ENCODE assay signal across 8 cellular contexts in the genomic region with DNA sequence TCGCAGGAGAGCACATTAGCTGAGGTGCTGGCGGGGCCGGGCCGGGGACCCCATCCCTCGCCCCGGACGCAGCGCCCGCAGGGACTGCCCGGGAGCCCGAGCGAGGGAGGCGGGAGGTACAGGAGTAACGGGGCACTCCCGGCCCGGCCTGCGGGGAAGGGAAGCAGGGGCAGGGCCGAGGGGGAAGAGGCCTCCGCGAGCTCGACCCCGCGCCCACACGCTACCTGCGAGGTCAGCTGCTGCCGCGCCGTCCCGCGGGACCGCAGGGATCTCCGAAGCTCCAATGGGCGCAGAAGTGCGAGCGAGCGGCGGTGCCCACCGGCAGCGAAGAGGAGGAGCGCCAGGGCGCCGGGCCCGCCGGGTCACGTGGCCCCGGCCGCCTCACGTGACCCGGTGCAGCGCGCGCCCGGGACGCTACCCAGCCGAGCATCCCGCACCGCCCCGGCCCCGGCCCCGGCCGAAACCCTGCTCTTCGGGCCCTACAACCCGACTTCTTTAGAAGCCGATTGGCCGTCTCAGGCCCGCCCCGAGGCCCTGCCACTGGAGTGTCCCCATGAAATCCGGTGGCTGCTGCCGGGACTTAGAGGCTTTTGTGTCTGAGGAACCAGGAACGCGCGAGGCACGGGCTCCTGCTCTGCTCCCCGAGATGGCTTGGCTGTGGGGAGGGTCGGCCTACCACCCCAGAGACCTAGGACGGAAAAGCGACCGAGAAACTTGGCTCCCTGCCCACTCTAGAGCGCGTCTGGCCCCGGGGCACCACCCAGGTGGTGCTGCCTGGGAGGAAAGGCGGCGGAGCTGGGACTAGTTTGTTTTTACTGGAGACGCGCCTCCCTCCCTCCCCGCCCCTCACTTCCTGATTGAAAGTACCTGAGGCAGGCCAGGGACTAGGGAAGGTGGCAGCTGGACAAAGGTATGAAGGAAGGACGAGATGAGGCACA. TPM values are rescaled to one million over a fixed set of nuclear protein-coding genes. Genes with fewer than 3 reads are reported as not detected.
DNase-seq lines count a peak whose midpoint lies in the region; ATAC-seq and TF ChIP-seq lines count a peak whose summit lies in the region.

RCBTB1 (minus strand) TSS at position 339 of the 938 bp plus-strand sequence. CDS start 18,279 bp downstream, outside the sequence.

- H4K20me1 ChIP-seq in Loucy (ENCODE audit: insufficient read depth, low read length, poor library complexity, severe bottlenecking) (peaks cover 6% of the 10 kb centered on the region), SU-DHL-6 (ENCODE audit: low read depth, low read length) (no peaks in the 10 kb centered on the region)

- in situ Hi-C loops in transverse colon (cut with MboI; ENCODE audit: low pct_ligation_motif_present in 1 of 4, low pct_unique_long_range_greater_than_20kb in 1 of 4, low sequenced_read_pairs in 3 of 4) = loop anchor here in 1 of 4 donors (10.0 kb wide), 1 partner anchor 141 kb away; the partner anchor contains the start of genes CAB39L and SETDB2

- H3K9me3 ChIP-seq in Loucy (ENCODE audit: insufficient read depth, low read depth, low read length) (no peaks in the 10 kb centered on the region), SU-DHL-6 (ENCODE audit: insufficient read depth, low read length) (no peaks in the 10 kb centered on the region), heart left ventricle (no peaks in the 10 kb centered on the region), transverse colon (no peaks in the 10 kb centered on the region)

- peak within 1 kb of the TSS; percentile 86 for H3K4me3 ChIP-seq in Loucy (ENCODE audit: low read length, poor library complexity, severe bottlenecking)
- H3K4me3 ChIP-seq in SU-DHL-6 (ENCODE audit: insufficient read depth, low read length, poor library complexity, severe bottlenecking) = peak within 1 kb of the TSS; percentile 74
- peak within 1 kb of the TSS; percentile 73 to 99 (median 91) for H3K4me3 ChIP-seq in heart left ventricle
- peak within 1 kb of the TSS; percentile 42 to 91 (median 85) for H3K4me3 ChIP-seq in transverse colon

- H2AFZ ChIP-seq in Loucy (ENCODE audit: low read length) (peak within 1 kb of the TSS; percentile 96), SU-DHL-6 (ENCODE audit: low read depth, low read length, severe bottlenecking) (peak within 1 kb of the TSS; percentile 91)

- H3K27me3 ChIP-seq in Loucy (ENCODE audit: insufficient read depth, low read length, poor library complexity, severe bottlenecking) (no peaks in the 10 kb centered on the region), SU-DHL-6 (ENCODE audit: low read length) (no peaks in the 10 kb centered on the region), heart left ventricle (no peaks in the 10 kb centered on the region), transverse colon (no peaks in the 10 kb centered on the region)

- peaks cover 31% of the 10 kb centered on the region for H3K4me1 ChIP-seq in Loucy (ENCODE audit: insufficient read depth, low read length, poor library complexity, severe bottlenecking)
- peaks cover 0 to 23% (median 13%) of the 10 kb centered on the region in 12 donors for H3K4me1 ChIP-seq in heart left ventricle
- peaks cover 0 to 20% (median 14%) of the 10 kb centered on the region in 4 donors for H3K4me1 ChIP-seq in transverse colon

- ATAC-seq in heart left ventricle = peak; percentile 85 to 99 (median 96)

- H3K27ac ChIP-seq in SU-DHL-6 (ENCODE audit: low read depth, low read length) (peak within 1 kb of the TSS; percentile 63), adipose tissue (ENCODE audit: low read depth, low read length) (peak within 1 kb of the TSS; percentile 61), heart left ventricle (peak within 1 kb of the TSS; percentile 38 to 93 (median 83)), transverse colon (peak within 1 kb of the TSS; percentile 81 to 90 (median 86))

- intact Hi-C loops in heart left ventricle (cut with DNase I) (loop anchor here in 3 of 10 donors (10.0 kb wide), 2 partner anchors 91 to 141 kb away; partner anchors contain the start of genes PHF11 (in 2 of the 3), CAB39L (in 1 of the 3) and SETDB2 (in 1 of the 3)), transverse colon (cut with DNase I; ENCODE audit: low total_unique reads) (loop anchor here (5.0 kb wide), 1 partner anchor 417 kb away; no protein-coding TSS in a partner anchor)

- TF ChIP-seq POLR2A in heart left ventricle (IDR thresholded peaks at IDR 0.05) (peak in 1 of 2 donors; percentile 53), transverse colon (IDR thresholded peaks at IDR 0.05) (peak; percentile 28)

- H3K4me2 ChIP-seq in Loucy (ENCODE audit: low read depth, low read length, poor library complexity, severe bottlenecking) = peak within 1 kb of the TSS; percentile 88
- peak within 1 kb of the TSS; percentile 87 for H3K4me2 ChIP-seq in SU-DHL-6 (ENCODE audit: low read depth, low read length, poor library complexity, severe bottlenecking)

- H3K9me2 ChIP-seq in Loucy (replicated peaks; ENCODE audit: low read depth, low read length) (no peaks in the 10 kb centered on the region), SU-DHL-6 (replicated peaks; ENCODE audit: insufficient read depth, low read length) (no peaks in the 10 kb centered on the region)

- H3K36me3 ChIP-seq in Loucy (ENCODE audit: insufficient read depth, low read length) (no peaks in the 10 kb centered on the region), SU-DHL-6 (ENCODE audit: low read length) (no peaks in the 10 kb centered on the region), heart left ventricle (peaks cover 0 to 23% (median 4%) of the 10 kb centered on the region in 9 donors), transverse colon (no peaks in the 10 kb centered on the region)

- 1% methylated on average over 77 to 87 of the region's 87 CpGs for WGBS in adipose tissue, 3 donors
- WGBS in heart left ventricle, 4 donors = 0 to 1% (median 1%) methylated on average over 19 to 87 of the region's 87 CpGs
- 0 to 3% methylated on average over 8 to 52 of the region's 87 CpGs for WGBS in transverse colon (ENCODE audit: low coverage in 1 of 2), 2 donors

- H3K9ac ChIP-seq in Loucy (ENCODE audit: low read depth, low read length, poor library complexity, severe bottlenecking) (peak within 1 kb of the TSS; percentile 76), SU-DHL-6 (ENCODE audit: low read length) (peak within 1 kb of the TSS; percentile 82)

- H3K79me2 ChIP-seq in Loucy (ENCODE audit: insufficient read depth, low read length) = peaks cover 22% of the 10 kb centered on the region; the same call in 1 of the 2 replicates
- peaks cover 18% of the 10 kb centered on the region for H3K79me2 ChIP-seq in SU-DHL-6 (ENCODE audit: insufficient read depth, low read length)

- H3F3A ChIP-seq in Loucy (ENCODE audit: low read depth) (no peaks in the 10 kb centered on the region), SU-DHL-6 (ENCODE audit: insufficient read depth) (peaks cover 8% of the 10 kb centered on the region; the same call in 1 of the 2 replicates)

- TF ChIP-seq EP300 in transverse colon (IDR thresholded peaks at IDR 0.05; ENCODE audit: low read depth) = no peak

- peak; percentile 98 for DNase-seq in GM03348 (ENCODE audit: low spot score)
- peak; percentile 16 for DNase-seq in H4 (ENCODE audit: low spot score)
- DNase-seq in heart left ventricle = peak; percentile 67 to 85 (median 71)
- DNase-seq in pons (ENCODE audit: low spot score) = peak; percentile 60
- peak; percentile 69 for DNase-seq in transverse colon

- TF ChIP-seq CTCF in Loucy (conservative IDR thresholded peaks at IDR 0.05; ENCODE audit: low read length) (no peak), SU-DHL-6 (IDR thresholded peaks at IDR 0.05; ENCODE audit: insufficient read depth, low read length, poor library complexity, severe bottlenecking) (no peak), heart left ventricle (IDR thresholded peaks at IDR 0.05) (no peak), transverse colon (IDR thresholded peaks at IDR 0.05) (no peak)

RNA-seq across cellular contexts. Expression of gene RCBTB1, which starts in this region (rescaled TPM):
- total RNA-seq in H4 (2014; rRNA removed; shearing (Covaris generic)) = 8.4 and 10.8 TPM in 2 replicates
- polyA plus RNA-seq in adipose tissue (1 to 10 TPM; 4.9 to 9.1 (median 6.4) TPM), heart left ventricle (10 to 100 TPM in 1 of 2 donors, 1 to 10 TPM in 1; 8.5 to 10.6 TPM)
- total RNA-seq in heart left ventricle (10 to 100 TPM; 10.9 to 25.8 (median 17.2) TPM), transverse colon (10 to 100 TPM in 1 of 4 donors, 1 to 10 TPM in 3; 4.9 to 10.4 (median 7.7) TPM)

Comparison
In these comparisons a context has a peak if more than half of its experiments do, and no peak if none do; other contexts are left out.
1. Peak in every context shown above with its lines: DNase-seq, ATAC-seq, H3K4me3 ChIP-seq and H3K27ac ChIP-seq.
2. DNase-seq: peak in every context shown above with its lines; median percentile 98 in GM03348; 71 in heart left ventricle; 69 in transverse colon; 60 in pons; 16 in H4.